In genomic region chr19:14460935-14461334, GRCh38 we compare ENCODE assay signal across 20 cellular contexts. TPM values are rescaled to one million over a fixed set of nuclear protein-coding genes. Genes with fewer than 3 reads are reported as not detected.
"Had no signal": no experiment of that assay in that cellular context is flagged by ENCODE, and none has a peak within 500 bp of the region (broad histone marks: within the 10 kb centered on the region; RNA-seq: fewer than 3 reads in every experiment).

No MANE protein-coding gene starts in this region.

- H3K9me3 ChIP-seq: esophagus squamous epithelium, mucosa of descending colon, stomach had no signal

- H3K4me3 ChIP-seq: esophagus squamous epithelium, mucosa of descending colon, smooth muscle cell, stomach had no signal

- H3K4me3 Mint-ChIP-seq: dendritic cell treated with granulocyte-macrophage colony-stimulating factor and Interleukin-4, amounts not matched to agents 40 ng/mL and 50 ng/mL, for 4 days; naive B cell; stimulated activated effector memory CD8-positive, alpha-beta T cell treated with anti-CD3 and anti-CD28 coated beads, Interleukin-12 subunit alpha, Interleukin-12 subunit beta, amount 100 ng/mL, for 72 hours had no signal

- H3K4me1 ChIP-seq: esophagus squamous epithelium had no signal

- H3K27me3 Mint-ChIP-seq: dendritic cell treated with granulocyte-macrophage colony-stimulating factor and Interleukin-4, amounts not matched to agents 40 ng/mL and 50 ng/mL, for 4 days; naive B cell had no signal

- H3K9me3 Mint-ChIP-seq: activated T-helper 2 cell treated with anti-CD3 and anti-CD28 coated beads, Interferon-gamma antibody, Interleukin-2, Interleukin-4, amounts not matched to agents 10 μg/mL and 5 μg/mL and 100 μg/mL, durations not matched to agents 14 hours and 24 hours and 36 hours; dendritic cell treated with granulocyte-macrophage colony-stimulating factor and Interleukin-4, amounts not matched to agents 40 ng/mL and 50 ng/mL, for 4 days; naive B cell; stimulated activated effector memory CD8-positive, alpha-beta T cell treated with anti-CD3 and anti-CD28 coated beads, Interleukin-12 subunit alpha, Interleukin-12 subunit beta, amount 100 ng/mL, for 72 hours had no signal

- H3K27me3 ChIP-seq: esophagus squamous epithelium, stomach had no signal

- ATAC-seq: left ventricle myocardium superior; mucosa of descending colon; sciatic nerve; stimulated activated effector memory CD8-positive, alpha-beta T cell treated with anti-CD3 and anti-CD28 coated beads, Interleukin-12 subunit alpha, Interleukin-12 subunit beta, amount 100 ng/mL, for 72 hours had no signal

- H3K27ac Mint-ChIP-seq: activated T-helper 2 cell treated with anti-CD3 and anti-CD28 coated beads, Interferon-gamma antibody, Interleukin-2, Interleukin-4, amounts not matched to agents 10 μg/mL and 5 μg/mL and 100 μg/mL, durations not matched to agents 14 hours and 24 hours and 36 hours; dendritic cell treated with granulocyte-macrophage colony-stimulating factor and Interleukin-4, amounts not matched to agents 40 ng/mL and 50 ng/mL, for 4 days; stimulated activated effector memory CD8-positive, alpha-beta T cell treated with anti-CD3 and anti-CD28 coated beads, Interleukin-12 subunit alpha, Interleukin-12 subunit beta, amount 100 ng/mL, for 72 hours had no signal

- DNase-seq: activated CD4-positive, alpha-beta T cell treated with anti-CD3 and anti-CD28 coated beads, Interleukin-2, amount 50 U/mL, for 1 hour; activated CD4-positive, CD25-positive, alpha-beta regulatory T cell treated with anti-CD3 and anti-CD28 coated beads, Interleukin-2, amount 50 U/mL, for 72 hours; activated naive CD4-positive, alpha-beta T cell treated with Interleukin-2 at 50 U/mL for 16 hours; activated T-cell treated with anti-CD3 and anti-CD28 coated beads for 4 hours; effector CD8-positive, alpha-beta T cell; esophagus squamous epithelium; mucosa of descending colon; naive B cell; stimulated activated CD4-positive, alpha-beta T cell treated with anti-CD3 and anti-CD28 coated beads, Interleukin-4, amount 100 ng/mL, for 24 hours; stomach; T-helper 2 cell; trophoblast cell had no signal

- H3K27ac ChIP-seq: esophagus squamous epithelium, stomach, VCaP had no signal

RNA-seq across cellular contexts. Expression of gene PTGER1, which starts 14.2 kb away (rescaled TPM):
- total RNA-seq: left ventricle myocardium superior, temporal lobe had no signal
